ENCODE assay signal across 14 cellular contexts in the genomic region with DNA sequence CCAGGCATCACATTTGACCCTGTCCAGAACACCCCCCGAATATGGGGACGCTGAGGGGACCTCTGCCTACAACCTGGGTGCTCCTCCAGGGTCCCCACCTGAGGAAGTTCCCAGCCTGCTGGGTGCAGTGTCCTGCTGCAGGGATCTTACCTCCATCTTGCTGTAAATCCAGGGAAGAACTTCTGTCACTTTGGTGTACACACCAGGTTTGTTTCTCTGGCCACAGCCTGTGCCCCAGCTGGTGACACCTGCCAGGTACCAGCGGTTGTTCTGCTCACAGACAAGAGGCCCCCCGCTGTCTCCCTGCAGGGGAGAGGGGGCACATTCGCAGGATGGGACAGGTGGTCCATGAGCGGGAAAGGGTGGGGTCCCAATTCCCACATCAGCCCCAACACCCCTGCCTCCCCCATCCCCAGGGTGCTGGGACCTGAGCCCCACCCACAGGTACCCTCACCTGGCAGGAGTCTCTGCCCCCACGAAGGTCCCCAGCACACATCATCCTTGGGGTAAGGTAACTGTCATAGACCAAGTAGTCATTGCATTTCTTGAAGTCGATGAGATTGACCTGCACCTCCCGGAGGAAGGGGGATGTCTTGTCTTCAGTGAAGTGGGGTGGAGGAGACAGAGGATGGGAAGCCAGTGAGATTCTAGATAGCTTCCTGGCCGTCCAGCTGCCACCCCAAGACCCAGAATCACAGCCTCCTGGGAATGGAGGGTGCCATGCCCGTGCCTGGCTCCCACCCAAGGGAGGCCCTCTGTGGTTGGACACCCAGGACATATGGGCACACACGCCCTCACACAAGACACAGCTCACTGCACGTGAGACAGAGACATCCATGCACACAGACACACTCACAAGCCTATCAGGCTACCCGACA. TPM values are rescaled to one million over a fixed set of nuclear protein-coding genes. Genes with fewer than 3 reads are reported as not detected.
DNase-seq lines count a peak whose midpoint lies in the region; ATAC-seq, FAIRE-seq and TF ChIP-seq lines count a peak whose summit lies in the region.
"Had no signal": no experiment of that assay in that cellular context is flagged by ENCODE, and none has a peak within 500 bp of the region (broad histone marks: within the 10 kb centered on the region; RNA-seq: fewer than 3 reads in every experiment).

No MANE protein-coding gene starts in this region.

- no peaks in the 10 kb centered on the region for H3K79me1 ChIP-seq in mesendoderm (ENCODE audit: low read length)

- H4K5ac ChIP-seq in mesendoderm (ENCODE audit: low read length), result no peak overlapping the region

- no peak overlapping the region for H3K18ac ChIP-seq in mesendoderm (ENCODE audit: low read length)

- no peak overlapping the region for H3K9ac ChIP-seq in mesendoderm (ENCODE audit: low read length)

- no peaks in the 10 kb centered on the region for H3K9me3 Mint-ChIP-seq in activated naive CD4-positive, alpha-beta T cell treated with anti-CD3 and anti-CD28 coated beads, Interleukin-2, amount 10 ng/mL, durations not matched to agents 7 days and 5 days
- no peaks in the 10 kb centered on the region for H3K9me3 Mint-ChIP-seq in activated naive CD4-positive, alpha-beta T cell treated with anti-CD3 and anti-CD28 coated beads for 36 hours

- H3K36me3 ChIP-seq in mesendoderm (ENCODE audit: control insufficient read depth, insufficient read depth, low read length), result no peaks in the 10 kb centered on the region
- no peaks in the 10 kb centered on the region for H3K36me3 ChIP-seq in upper lobe of left lung
- H3K36me3 ChIP-seq: HAP-1, MG63 had no signal

- CTCF ChIA-PET in activated naive CD4-positive, alpha-beta T cell treated with anti-CD3 and anti-CD28 coated beads, Interleukin-2, amount 10 ng/mL, durations not matched to agents 7 days and 5 days (lab: Charles Lee), result interaction anchor here (0.6 to 2.1 kb wide), 13 partner anchors 10 to 150 kb away, joined by 3 to 13 read pairs (median 5); no protein-coding TSS in a partner anchor
- CTCF ChIA-PET in activated naive CD4-positive, alpha-beta T cell treated with anti-CD3 and anti-CD28 coated beads for 36 hours (lab: Charles Lee), result interaction anchor here (1.0 to 2.2 kb wide), 7 partner anchors 11 to 149 kb away, joined by 3 to 10 read pairs (median 5); no protein-coding TSS in a partner anchor

- no peak overlapping the region for H2BK120ac ChIP-seq in mesendoderm (ENCODE audit: low read depth, low read length)

- no peak overlapping the region for H3K23ac ChIP-seq in mesendoderm (ENCODE audit: low read length)

- TF ChIP-seq EP300 in upper lobe of left lung (IDR thresholded peaks at IDR 0.05), result no peak

- no peaks in the 10 kb centered on the region for H3K9me3 ChIP-seq in upper lobe of left lung
- H3K9me3 ChIP-seq: HAP-1, MG63 had no signal

- no peak for TF ChIP-seq POLR2A in upper lobe of left lung (IDR thresholded peaks at IDR 0.05)
- no peak for TF ChIP-seq POLR2A in H54 (IDR thresholded peaks at IDR 0.05; ENCODE audit: low read depth, low read length)

- H2BK5ac ChIP-seq in mesendoderm (ENCODE audit: low read length), result no peak overlapping the region

- no peaks in the 10 kb centered on the region for H3K36me3 Mint-ChIP-seq in activated naive CD4-positive, alpha-beta T cell treated with anti-CD3 and anti-CD28 coated beads, Interleukin-2, amount 10 ng/mL, durations not matched to agents 7 days and 5 days
- H3K36me3 Mint-ChIP-seq in activated naive CD4-positive, alpha-beta T cell treated with anti-CD3 and anti-CD28 coated beads for 36 hours (ENCODE audit: low read depth), result no peaks in the 10 kb centered on the region

- H4K8ac ChIP-seq in mesendoderm (ENCODE audit: low read depth, low read length), result no peak overlapping the region

- H3K4me1 ChIP-seq in mesendoderm (ENCODE audit: control insufficient read depth, low read depth, low read length) (peaks cover 5% of the 10 kb centered on the region), upper lobe of left lung (peaks cover 3 to 11% (median 5%) of the 10 kb centered on the region in 4 donors)

- WGBS in mesendoderm (ENCODE audit: extremely low coverage, insufficient coverage, low lambda C conversion rate), result no CpG with 5 or more reads among the region's 14 CpGs
- 88 to 90% methylated on average over 7 to 14 of the region's 14 CpGs for WGBS in upper lobe of left lung, 2 donors

- no peak overlapping the region for H3K4me3 ChIP-seq in mesendoderm (ENCODE audit: low read length)
- no peak overlapping the region for H3K4me3 ChIP-seq in upper lobe of left lung
- H3K4me3 ChIP-seq: HAP-1, MG63 had no signal

- no peak overlapping the region for H2BK15ac ChIP-seq in mesendoderm (replicated peaks; ENCODE audit: low read depth)

- no peak overlapping the region for H3K27ac Mint-ChIP-seq in activated naive CD4-positive, alpha-beta T cell treated with anti-CD3 and anti-CD28 coated beads, Interleukin-2, amount 10 ng/mL, durations not matched to agents 7 days and 5 days
- no peak overlapping the region for H3K27ac Mint-ChIP-seq in activated naive CD4-positive, alpha-beta T cell treated with anti-CD3 and anti-CD28 coated beads for 36 hours

- TF ChIP-seq CTCF in upper lobe of left lung (IDR thresholded peaks at IDR 0.05), result no peak

- H3K27me3 ChIP-seq in mesendoderm (ENCODE audit: insufficient read depth, low read length, poor library complexity), result no peaks in the 10 kb centered on the region
- no peaks in the 10 kb centered on the region for H3K27me3 ChIP-seq in upper lobe of left lung
- H3K27me3 ChIP-seq: MG63 had no signal

- ATAC-seq in upper lobe of left lung (ENCODE audit: low FRiP score in 2 of 2), result no peak

- no peak overlapping the region for H3K56ac ChIP-seq in mesendoderm (ENCODE audit: low read length)

- intact Hi-C loops in activated naive CD4-positive, alpha-beta T cell treated with anti-CD3 and anti-CD28 coated beads for 36 hours (cut with micrococcal nuclease), result loop anchor here (1.0 kb wide), 2 partner anchors 59 to 80 kb away; no protein-coding TSS in a partner anchor

- H3K79me2 ChIP-seq in mesendoderm (ENCODE audit: control insufficient read depth, insufficient read depth, low read length), result no peaks in the 10 kb centered on the region

- H3K4me3 Mint-ChIP-seq in activated naive CD4-positive, alpha-beta T cell treated with anti-CD3 and anti-CD28 coated beads, Interleukin-2, amount 10 ng/mL, durations not matched to agents 7 days and 5 days, result no peak overlapping the region
- no peak overlapping the region for H3K4me3 Mint-ChIP-seq in activated naive CD4-positive, alpha-beta T cell treated with anti-CD3 and anti-CD28 coated beads for 36 hours

- no peak for FAIRE-seq in H54 (lab: Jason Lieb, UNC)
- FAIRE-seq: HepG2 had no signal

- H3K4me1 Mint-ChIP-seq in activated naive CD4-positive, alpha-beta T cell treated with anti-CD3 and anti-CD28 coated beads, Interleukin-2, amount 10 ng/mL, durations not matched to agents 7 days and 5 days, result peaks cover 13% of the 10 kb centered on the region
- H3K4me1 Mint-ChIP-seq in activated naive CD4-positive, alpha-beta T cell treated with anti-CD3 and anti-CD28 coated beads for 36 hours (ENCODE audit: low read depth), result peaks cover 8% of the 10 kb centered on the region

- H3K27ac ChIP-seq in mesendoderm (ENCODE audit: low read depth, low read length) (no peak overlapping the region), upper lobe of left lung (no peak overlapping the region)

- no peak overlapping the region for H3K4ac ChIP-seq in mesendoderm (ENCODE audit: low read depth, low read length)

- no peak overlapping the region for H3K4me2 ChIP-seq in mesendoderm (ENCODE audit: low read length)

- DNase-seq in activated naive CD4-positive, alpha-beta T cell treated with anti-CD3 and anti-CD28 coated beads, Interleukin-2, amount 10 ng/mL, durations not matched to agents 7 days and 5 days, result peak; percentile 13
- DNase-seq in activated naive CD4-positive, alpha-beta T cell treated with anti-CD3 and anti-CD28 coated beads for 36 hours, result no peak
- DNase-seq in NCI-H345 (lab: John Stamatoyannopoulos, UW), result peak; percentile 73
- no peak for DNase-seq in mesendoderm
- peak; percentile 15 to 33 for DNase-seq in upper lobe of left lung
- DNase-seq in H54 (ENCODE audit: insufficient read length, low spot score), result no peak
- DNase-seq in NCI-H82 (lab: John Stamatoyannopoulos, UW), result no peak
- DNase-seq: MG63, NCI-H2029, NCI-H774 had no signal

- H3K27me3 Mint-ChIP-seq in activated naive CD4-positive, alpha-beta T cell treated with anti-CD3 and anti-CD28 coated beads, Interleukin-2, amount 10 ng/mL, durations not matched to agents 7 days and 5 days, result peaks cover 40% of the 10 kb centered on the region
- no peaks in the 10 kb centered on the region for H3K27me3 Mint-ChIP-seq in activated naive CD4-positive, alpha-beta T cell treated with anti-CD3 and anti-CD28 coated beads for 36 hours (ENCODE audit: low read depth)

- H2AK5ac ChIP-seq in mesendoderm (ENCODE audit: low read length), result peak overlapping the region; percentile 40

RNA-seq across cellular contexts. Expression of a gene that starts 25.5 kb away (rescaled TPM):
- under 1 TPM; 0.15 to 0.21 TPM for total RNA-seq in activated naive CD4-positive, alpha-beta T cell treated with anti-CD3 and anti-CD28 coated beads for 36 hours
- 1.6 TPM for polyA plus RNA-seq in mesendoderm (2013, experiment 1 of 2)
- 1.4 TPM for polyA plus RNA-seq in mesendoderm (2013, experiment 2 of 2)
- 10 to 100 TPM in 2 of 6 donors, 1 to 10 TPM in 4; 4.6 to 26.2 (median 6.1) TPM for total RNA-seq in upper lobe of left lung
- total RNA-seq: HepG2 had no signal
- polyA plus RNA-seq: AG04450, BJ, HepG2 had no signal

RNA-seq across cellular contexts. Expression of a gene that starts 27.3 kb away (rescaled TPM):
- not detected for total RNA-seq in activated naive CD4-positive, alpha-beta T cell treated with anti-CD3 and anti-CD28 coated beads for 36 hours
- polyA plus RNA-seq in mesendoderm (2013, experiment 1 of 2), result 14.1 TPM
- 14.4 TPM for polyA plus RNA-seq in mesendoderm (2013, experiment 2 of 2)
- total RNA-seq in upper lobe of left lung, result 10 to 100 TPM; 16.2 to 61.4 (median 33.8) TPM
- total RNA-seq: HepG2 had no signal
- polyA plus RNA-seq: BJ, HepG2 had no signal

Comparison
In these comparisons a context has a peak if more than half of its experiments do, and no peak if none do; other contexts are left out.
1. DNase-seq: peak in activated naive CD4-positive, alpha-beta T cell treated with anti-CD3 and anti-CD28 coated beads, Interleukin-2, amount 10 ng/mL, durations not matched to agents 7 days and 5 days (single experiment), NCI-H345 (single experiment) and upper lobe of left lung (2 of 2); none in activated naive CD4-positive, alpha-beta T cell treated with anti-CD3 and anti-CD28 coated beads for 36 hours (single experiment), mesendoderm (single experiment), H54 (single experiment) and NCI-H82 (single experiment).
2. RNA of a gene that starts 25.5 kb away (total RNA-seq): 4.6 to 26.2 TPM in upper lobe of left lung; 0.15 to 0.21 TPM in activated naive CD4-positive, alpha-beta T cell treated with anti-CD3 and anti-CD28 coated beads for 36 hours; every median in the first group is over 4 times any median in the second.
3. RNA of a gene that starts 27.3 kb away (total RNA-seq): 16.2 to 61.4 TPM in upper lobe of left lung; not detected in activated naive CD4-positive, alpha-beta T cell treated with anti-CD3 and anti-CD28 coated beads for 36 hours; every median in the first group is over 10 times any median in the second.